ENCODE assay signal across 23 cellular contexts in the genomic region with DNA sequence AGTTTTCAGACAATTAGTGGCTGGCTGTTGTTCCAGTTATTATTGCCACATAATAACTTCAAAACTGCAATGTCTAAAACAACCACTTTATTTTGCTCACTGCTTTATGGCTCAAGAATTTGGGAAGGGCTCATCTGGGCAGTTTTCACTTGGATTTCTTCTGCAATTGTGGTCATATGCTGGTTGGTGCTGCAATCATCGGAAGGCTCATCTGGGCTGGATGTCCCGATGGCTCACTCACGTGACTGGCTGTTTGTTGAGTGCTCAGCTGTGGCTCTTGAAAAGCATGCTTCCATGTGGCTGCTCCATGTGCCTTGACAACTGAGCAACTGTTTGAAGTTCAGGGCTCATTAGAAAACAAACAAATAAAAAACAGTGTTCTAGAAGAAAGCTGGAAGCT.
"Had no signal": no experiment of that assay in that cellular context is flagged by ENCODE, and none has a peak within 500 bp of the region (broad histone marks: within the 10 kb centered on the region; RNA-seq: fewer than 3 reads in every experiment).

No MANE protein-coding gene starts in this region.

- FAIRE-seq: endothelial cell of umbilical vein, frontal cortex, keratinocyte had no signal

- H3K36me3 ChIP-seq: colonic mucosa, esophagus muscularis mucosa, lower lobe of right lung, prostate gland, thyroid gland, vagina had no signal

- H3K4me3 Mint-ChIP-seq: naive thymus-derived CD8-positive, alpha-beta T cell; nephron progenitor cell; stimulated activated naive B cell treated with anti-CD40 and anti-IgM and Interleukin-4, amounts not matched to agents 10 μg/mL and 1 μg/mL and 100 μg/mL, for 72 hours; stimulated activated naive CD8-positive, alpha-beta T cell treated with anti-CD3 and anti-CD28 coated beads, Interleukin-15, amount 100 ng/mL, for 72 hours had no signal

- H3K9me3 ChIP-seq: colonic mucosa, esophagus muscularis mucosa, lower lobe of right lung, prostate gland, thyroid gland, vagina had no signal

- H3K4me1 Mint-ChIP-seq: naive thymus-derived CD8-positive, alpha-beta T cell; nephron progenitor cell; stimulated activated naive B cell treated with anti-CD40 and anti-IgM and Interleukin-4, amounts not matched to agents 10 μg/mL and 1 μg/mL and 100 μg/mL, for 72 hours; stimulated activated naive CD8-positive, alpha-beta T cell treated with anti-CD3 and anti-CD28 coated beads, Interleukin-15, amount 100 ng/mL, for 72 hours had no signal

- H3K27ac ChIP-seq: colonic mucosa, esophagus muscularis mucosa, lower lobe of right lung, prostate gland, thyroid gland, vagina had no signal

- H3K4me3 ChIP-seq: colonic mucosa, esophagus muscularis mucosa, lower lobe of right lung, prostate gland, skin epidermis, thyroid gland, vagina had no signal

- ATAC-seq: left ventricle myocardium superior; lower lobe of right lung; naive thymus-derived CD8-positive, alpha-beta T cell; right cardiac atrium; stimulated activated naive B cell treated with anti-CD40 and anti-IgM and Interleukin-4, amounts not matched to agents 10 μg/mL and 1 μg/mL and 100 μg/mL, for 72 hours; stimulated activated naive CD8-positive, alpha-beta T cell treated with anti-CD3 and anti-CD28 coated beads, Interleukin-15, amount 100 ng/mL, for 72 hours had no signal

- H3K27ac Mint-ChIP-seq: naive thymus-derived CD8-positive, alpha-beta T cell; nephron progenitor cell; stimulated activated naive B cell treated with anti-CD40 and anti-IgM and Interleukin-4, amounts not matched to agents 10 μg/mL and 1 μg/mL and 100 μg/mL, for 72 hours; stimulated activated naive CD8-positive, alpha-beta T cell treated with anti-CD3 and anti-CD28 coated beads, Interleukin-15, amount 100 ng/mL, for 72 hours had no signal

- H3K36me3 Mint-ChIP-seq: naive thymus-derived CD8-positive, alpha-beta T cell; stimulated activated naive B cell treated with anti-CD40 and anti-IgM and Interleukin-4, amounts not matched to agents 10 μg/mL and 1 μg/mL and 100 μg/mL, for 72 hours had no signal

- H3K4me1 ChIP-seq: colonic mucosa, esophagus muscularis mucosa, lower lobe of right lung, prostate gland, thyroid gland, vagina had no signal

- H3K9me3 Mint-ChIP-seq: nephron progenitor cell had no signal

- H3K27me3 ChIP-seq: colonic mucosa, esophagus muscularis mucosa, thyroid gland, vagina had no signal

- H3K27me3 Mint-ChIP-seq: naive thymus-derived CD8-positive, alpha-beta T cell; stimulated activated naive B cell treated with anti-CD40 and anti-IgM and Interleukin-4, amounts not matched to agents 10 μg/mL and 1 μg/mL and 100 μg/mL, for 72 hours; stimulated activated naive CD8-positive, alpha-beta T cell treated with anti-CD3 and anti-CD28 coated beads, Interleukin-15, amount 100 ng/mL, for 72 hours had no signal

- DNase-seq: colonic mucosa; dermis blood vessel endothelial cell; effector memory CD4-positive, alpha-beta T cell; head of caudate nucleus; left ventricle myocardium superior; lower lobe of right lung; naive thymus-derived CD8-positive, alpha-beta T cell; nephron progenitor cell; nucleus accumbens; right cardiac atrium; stimulated activated CD4-positive, alpha-beta T cell treated with anti-CD3 and anti-CD28 coated beads, Interleukin-15, amount 100 ng/mL, for 24 hours; stimulated activated CD4-positive, alpha-beta T cell treated with anti-CD3 and anti-CD28 coated beads, Interleukin-2, amount 100 ng/mL, for 48 hours; stimulated activated naive B cell treated with anti-CD40 and anti-IgM and Interleukin-4, amounts not matched to agents 10 μg/mL and 1 μg/mL and 100 μg/mL, for 72 hours; stimulated activated naive CD8-positive, alpha-beta T cell treated with anti-CD3 and anti-CD28 coated beads, Interleukin-15, amount 100 ng/mL, for 72 hours; thyroid gland; trophoblast cell had no signal
